11 cellular contexts compared by ENCODE assay signal in genomic region chr22:20248461-20248959, GRCh38.
"Had no signal": no experiment of that assay in that cellular context is flagged by ENCODE, and none has a peak within 500 bp of the region (broad histone marks: within the 10 kb centered on the region; RNA-seq: fewer than 3 reads in every experiment).

No MANE protein-coding gene starts in this region.

- H3K36me3 Mint-ChIP-seq: activated naive CD8-positive, alpha-beta T cell; natural killer cell; stimulated activated memory B cell treated with anti-CD40 and anti-IgM and Interleukin-4, amounts not matched to agents 10 μg/mL and 1 μg/mL and 100 μg/mL, for 72 hours; WTC11 had no signal

- DNase-seq: activated CD4-positive, alpha-beta T cell treated with anti-CD3 and anti-CD28 coated beads for 36 hours; activated CD4-positive, alpha-beta T cell treated with anti-CD3 and anti-CD28 coated beads, Interleukin-2, amount 50 U/mL, for 48 hours; left colon; lower lobe of right lung; natural killer cell; posterior cingulate gyrus; sigmoid colon; stimulated activated CD4-positive, alpha-beta T cell treated with anti-CD3 and anti-CD28 coated beads, Interleukin-4, amount 100 ng/mL, for 4 hours had no signal

- H3K4me3 Mint-ChIP-seq: activated CD4-positive, alpha-beta T cell treated with anti-CD3 and anti-CD28 coated beads for 36 hours; activated naive CD8-positive, alpha-beta T cell; natural killer cell; stimulated activated memory B cell treated with anti-CD40 and anti-IgM and Interleukin-4, amounts not matched to agents 10 μg/mL and 1 μg/mL and 100 μg/mL, for 72 hours; WTC11 had no signal

- ATAC-seq: activated CD4-positive, alpha-beta T cell treated with anti-CD3 and anti-CD28 coated beads for 36 hours; left colon; lower lobe of right lung; natural killer cell; stimulated activated memory B cell treated with anti-CD40 and anti-IgM and Interleukin-4, amounts not matched to agents 10 μg/mL and 1 μg/mL and 100 μg/mL, for 72 hours; WTC11 had no signal

- H3K9me3 Mint-ChIP-seq: natural killer cell; stimulated activated memory B cell treated with anti-CD40 and anti-IgM and Interleukin-4, amounts not matched to agents 10 μg/mL and 1 μg/mL and 100 μg/mL, for 72 hours; WTC11 had no signal

- H3K27me3 Mint-ChIP-seq: activated CD4-positive, alpha-beta T cell treated with anti-CD3 and anti-CD28 coated beads for 36 hours; activated naive CD8-positive, alpha-beta T cell had no signal

- H3K27ac Mint-ChIP-seq: activated CD4-positive, alpha-beta T cell treated with anti-CD3 and anti-CD28 coated beads for 36 hours; natural killer cell; stimulated activated memory B cell treated with anti-CD40 and anti-IgM and Interleukin-4, amounts not matched to agents 10 μg/mL and 1 μg/mL and 100 μg/mL, for 72 hours; WTC11 had no signal
